ENCODE assay signal across 27 cellular contexts in genomic region chr4:78242071-78242470, GRCh38.
DNase-seq lines count a peak whose midpoint lies in the region; TF ChIP-seq lines count a peak whose summit lies in the region.
"Had no signal": no experiment of that assay in that cellular context is flagged by ENCODE, and none has a peak within 500 bp of the region (broad histone marks: within the 10 kb centered on the region; RNA-seq: fewer than 3 reads in every experiment).

No MANE protein-coding gene starts in this region.

- CTCF ChIA-PET in activated naive CD4-positive, alpha-beta T cell treated with anti-CD3 and anti-CD28 coated beads, Interleukin-2, amount 10 ng/mL, durations not matched to agents 7 days and 5 days (lab: Charles Lee) = no interaction called here

- no peak for TF ChIP-seq CTCF in fibroblast of mammary gland (conservative IDR thresholded peaks at IDR 0.05; ENCODE audit: control insufficient read depth, insufficient read depth, low read depth, low read length)

- DNase-seq in GM04504 (ENCODE audit: low read depth) (peak; percentile 8), amniotic epithelial cell (ENCODE audit: low read depth) (peak; percentile 14), fibroblast of mammary gland (ENCODE audit: low read depth) (peak; percentile 76), smooth muscle cell of the brain vasculature (ENCODE audit: low read depth, low spot score) (peak; percentile 12), NCI-H1092 treated with DMSO at 0.1 percent for 48 hours (lab: John Stamatoyannopoulos, UW) (no peak), SIG-M5 treated with dmso at 0.1 percent for 504 hours (lab: John Stamatoyannopoulos, UW; ENCODE audit: unreplicated experiment) (no peak)
- no peak for DNase-seq in activated naive CD4-positive, alpha-beta T cell treated with anti-CD3 and anti-CD28 coated beads, Interleukin-2, amount 10 ng/mL, durations not matched to agents 7 days and 5 days
- DNase-seq: activated B cell treated with CpG ODN at 0.5 μM for 24 hours; activated CD4-positive, alpha-beta T cell treated with anti-CD3 and anti-CD28 coated beads, Interleukin-2, amount 50 U/mL, for 48 hours; CD4-positive, alpha-beta memory T cell; effector memory CD8-positive, alpha-beta T cell; heart left ventricle; left colon; NCI-H1105 treated with DMSO at 0.1 percent for 48 hours; NCI-H2081 treated with DMSO at 0.1 percent for 48 hours; NCI-H446; nucleus accumbens; OCI-M1; SW 1271; T1000 had no signal

- H3K4me3 ChIP-seq in fibroblast of mammary gland (ENCODE audit: control insufficient read depth, low read depth, low read length) = no peak overlapping the region
- H3K4me3 ChIP-seq: breast epithelium, coronary artery, heart left ventricle, smooth muscle cell, suprapubic skin had no signal

- H3K27me3 Mint-ChIP-seq in activated naive CD4-positive, alpha-beta T cell treated with anti-CD3 and anti-CD28 coated beads, Interleukin-2, amount 10 ng/mL, durations not matched to agents 7 days and 5 days = no peaks in the 10 kb centered on the region

- H3K9me3 Mint-ChIP-seq in activated naive CD4-positive, alpha-beta T cell treated with anti-CD3 and anti-CD28 coated beads, Interleukin-2, amount 10 ng/mL, durations not matched to agents 7 days and 5 days = no peaks in the 10 kb centered on the region
- H3K9me3 Mint-ChIP-seq: activated B cell treated with CpG ODN at 0.5 μM for 24 hours; effector memory CD8-positive, alpha-beta T cell; IgD-negative memory B cell; memory B cell; stimulated activated effector memory CD8-positive, alpha-beta T cell treated with anti-CD3 and anti-CD28 coated beads, Interleukin-12 subunit alpha, Interleukin-12 subunit beta, amount 100 ng/mL, for 72 hours had no signal

- H3K36me3 Mint-ChIP-seq in activated naive CD4-positive, alpha-beta T cell treated with anti-CD3 and anti-CD28 coated beads, Interleukin-2, amount 10 ng/mL, durations not matched to agents 7 days and 5 days = no peaks in the 10 kb centered on the region
- H3K36me3 Mint-ChIP-seq: CD4-positive, alpha-beta memory T cell; IgD-negative memory B cell; memory B cell; stimulated activated effector memory CD8-positive, alpha-beta T cell treated with anti-CD3 and anti-CD28 coated beads, Interleukin-12 subunit alpha, Interleukin-12 subunit beta, amount 100 ng/mL, for 72 hours had no signal

- no peak overlapping the region for H3K4me3 Mint-ChIP-seq in activated naive CD4-positive, alpha-beta T cell treated with anti-CD3 and anti-CD28 coated beads, Interleukin-2, amount 10 ng/mL, durations not matched to agents 7 days and 5 days
- H3K4me3 Mint-ChIP-seq: activated B cell treated with CpG ODN at 0.5 μM for 24 hours; CD4-positive, alpha-beta memory T cell; effector memory CD8-positive, alpha-beta T cell; IgD-negative memory B cell; memory B cell; stimulated activated effector memory CD8-positive, alpha-beta T cell treated with anti-CD3 and anti-CD28 coated beads, Interleukin-12 subunit alpha, Interleukin-12 subunit beta, amount 100 ng/mL, for 72 hours had no signal

- no peak overlapping the region for H3K27ac Mint-ChIP-seq in activated naive CD4-positive, alpha-beta T cell treated with anti-CD3 and anti-CD28 coated beads, Interleukin-2, amount 10 ng/mL, durations not matched to agents 7 days and 5 days
- H3K27ac Mint-ChIP-seq: activated B cell treated with CpG ODN at 0.5 μM for 24 hours; CD4-positive, alpha-beta memory T cell; effector memory CD8-positive, alpha-beta T cell; IgD-negative memory B cell; memory B cell; stimulated activated effector memory CD8-positive, alpha-beta T cell treated with anti-CD3 and anti-CD28 coated beads, Interleukin-12 subunit alpha, Interleukin-12 subunit beta, amount 100 ng/mL, for 72 hours had no signal

- no peaks in the 10 kb centered on the region for H3K4me1 Mint-ChIP-seq in activated naive CD4-positive, alpha-beta T cell treated with anti-CD3 and anti-CD28 coated beads, Interleukin-2, amount 10 ng/mL, durations not matched to agents 7 days and 5 days
- H3K4me1 Mint-ChIP-seq: activated B cell treated with CpG ODN at 0.5 μM for 24 hours; CD4-positive, alpha-beta memory T cell; IgD-negative memory B cell; memory B cell; stimulated activated effector memory CD8-positive, alpha-beta T cell treated with anti-CD3 and anti-CD28 coated beads, Interleukin-12 subunit alpha, Interleukin-12 subunit beta, amount 100 ng/mL, for 72 hours had no signal

Comparison
In these comparisons a context has a peak if more than half of its experiments do, and no peak if none do; other contexts are left out.
1. DNase-seq: peak in GM04504 (single experiment), amniotic epithelial cell (single experiment), fibroblast of mammary gland (single experiment) and smooth muscle cell of the brain vasculature (single experiment); none in NCI-H1092 treated with DMSO at 0.1 percent for 48 hours (single experiment), SIG-M5 treated with dmso at 0.1 percent for 504 hours (single experiment) and activated naive CD4-positive, alpha-beta T cell treated with anti-CD3 and anti-CD28 coated beads, Interleukin-2, amount 10 ng/mL, durations not matched to agents 7 days and 5 days (single experiment).